15 cellular contexts compared by ENCODE assay signal in the genomic region with DNA sequence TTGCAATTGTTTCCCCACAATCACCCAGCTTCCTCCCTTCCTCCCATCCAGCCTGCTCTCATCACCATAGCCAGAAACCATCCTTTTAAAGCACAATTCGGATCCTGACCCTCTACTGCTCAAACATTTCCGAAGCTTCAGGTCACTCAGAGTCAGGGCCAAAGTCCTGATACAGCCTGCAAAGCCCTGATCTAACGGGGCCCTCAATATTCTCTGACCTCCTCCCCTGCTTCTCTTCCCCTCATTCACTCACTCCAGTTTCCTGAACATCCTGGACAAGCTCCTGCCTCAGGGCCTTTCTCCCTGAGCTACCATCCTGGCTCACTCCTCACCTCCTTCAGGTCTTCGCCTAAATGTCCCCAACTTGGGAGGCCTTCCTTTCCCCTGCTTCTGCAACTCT. TPM values are rescaled to one million over a fixed set of nuclear protein-coding genes. Genes with fewer than 3 reads are reported as not detected.
DNase-seq lines count a peak whose midpoint lies in the region; ATAC-seq and TF ChIP-seq lines count a peak whose summit lies in the region.
"Had no signal": no experiment of that assay in that cellular context is flagged by ENCODE, and none has a peak within 500 bp of the region (broad histone marks: within the 10 kb centered on the region; RNA-seq: fewer than 3 reads in every experiment).

No MANE protein-coding gene starts in this region.

- peaks cover 0 to 11% of the 10 kb centered on the region in 2 donors for H3K36me3 Mint-ChIP-seq in CD4-positive, alpha-beta memory T cell
- peaks cover 10% of the 10 kb centered on the region for H3K36me3 Mint-ChIP-seq in endothelial cell (ENCODE audit: low read depth, unreplicated experiment)
- H3K36me3 Mint-ChIP-seq in natural killer cell treated with Interleukin-12 subunit alpha and Interleukin-12 subunit beta and Interleukin-15 and Interleukin-18, amount 100 ng/mL, for 72 hours, result no peaks in the 10 kb centered on the region
- H3K36me3 Mint-ChIP-seq in CD8-positive, alpha-beta memory T cell, result peaks cover 0 to 4% (median 2%) of the 10 kb centered on the region in 3 donors
- H3K36me3 Mint-ChIP-seq in activated T-cell treated with anti-CD3 and anti-CD28 coated beads, Interleukin-2, amount 50 U/mL, for 72 hours (ENCODE audit: insufficient read depth in 2 of 2), result peaks cover 1 to 5% of the 10 kb centered on the region in 2 donors

- H3K9me3 ChIP-seq in CD4-positive, alpha-beta memory T cell (ENCODE audit: control insufficient read depth in 1 of 2, low read length in 2 of 2), result no peaks in the 10 kb centered on the region
- H3K9me3 ChIP-seq in HUES6 (ENCODE audit: control insufficient read depth, insufficient read depth, low read depth, low read length) (no peaks in the 10 kb centered on the region), breast epithelium (no peaks in the 10 kb centered on the region)
- no peaks in the 10 kb centered on the region for H3K9me3 ChIP-seq in CD8-positive, alpha-beta memory T cell (ENCODE audit: low read length)
- H3K9me3 ChIP-seq: mucosa of descending colon had no signal

- no peak overlapping the region for H3K4me3 Mint-ChIP-seq in CD4-positive, alpha-beta memory T cell
- peak overlapping the region; percentile 76 for H3K4me3 Mint-ChIP-seq in endothelial cell (ENCODE audit: unreplicated experiment)
- no peak overlapping the region for H3K4me3 Mint-ChIP-seq in natural killer cell treated with Interleukin-12 subunit alpha and Interleukin-12 subunit beta and Interleukin-15 and Interleukin-18, amount 100 ng/mL, for 72 hours
- H3K4me3 Mint-ChIP-seq in CD8-positive, alpha-beta memory T cell, result no peak overlapping the region
- no peak overlapping the region for H3K4me3 Mint-ChIP-seq in activated T-cell treated with anti-CD3 and anti-CD28 coated beads, Interleukin-2, amount 50 U/mL, for 72 hours

- no peak for DNase-seq in CD4-positive, alpha-beta memory T cell
- DNase-seq in endothelial cell (ENCODE audit: low spot score) (no peak), breast epithelium (ENCODE audit: low spot score in 2 of 2) (no peak)
- no peak for DNase-seq in natural killer cell treated with Interleukin-12 subunit alpha and Interleukin-12 subunit beta and Interleukin-15 and Interleukin-18, amount 100 ng/mL, for 72 hours (ENCODE audit: low spot score)
- no peak for DNase-seq in CD8-positive, alpha-beta memory T cell
- no peak for DNase-seq in activated T-cell treated with anti-CD3 and anti-CD28 coated beads, Interleukin-2, amount 50 U/mL, for 72 hours
- DNase-seq in stimulated activated CD4-positive, alpha-beta T cell treated with anti-CD3 and anti-CD28 coated beads, Interleukin-15, amount 100 ng/mL, for 24 hours, result no peak
- DNase-seq: activated CD4-positive, alpha-beta T cell treated with anti-CD3 and anti-CD28 coated beads for 48 hours; activated gamma-delta T cell; brain microvascular endothelial cell; mucosa of descending colon; NCI-H2081 treated with DMSO at 0.1 percent for 48 hours; stimulated activated CD4-positive, alpha-beta T cell treated with anti-CD3 and anti-CD28 coated beads, Interleukin-1b, Interleukin-23, amount 100 ng/mL, for 48 hours; T1000 had no signal

- intact Hi-C loops in CD4-positive, alpha-beta memory T cell (cut with micrococcal nuclease), result no loop called here
- intact Hi-C loops in breast epithelium (cut with DNase I; ENCODE audit: low total_unique reads), result no loop called here

- H3K9me3 Mint-ChIP-seq in CD4-positive, alpha-beta memory T cell, result no peaks in the 10 kb centered on the region
- H3K9me3 Mint-ChIP-seq in endothelial cell (ENCODE audit: unreplicated experiment), result no peaks in the 10 kb centered on the region
- H3K9me3 Mint-ChIP-seq in natural killer cell treated with Interleukin-12 subunit alpha and Interleukin-12 subunit beta and Interleukin-15 and Interleukin-18, amount 100 ng/mL, for 72 hours, result no peaks in the 10 kb centered on the region
- H3K9me3 Mint-ChIP-seq in CD8-positive, alpha-beta memory T cell, result no peaks in the 10 kb centered on the region
- H3K9me3 Mint-ChIP-seq in activated T-cell treated with anti-CD3 and anti-CD28 coated beads, Interleukin-2, amount 50 U/mL, for 72 hours, result no peaks in the 10 kb centered on the region

- H3K9ac ChIP-seq in HUES6 (ENCODE audit: low read length), result peak overlapping the region; percentile 92

- no peak overlapping the region for H3K4me3 ChIP-seq in CD4-positive, alpha-beta memory T cell (ENCODE audit: low read length in 2 of 2)
- H3K4me3 ChIP-seq in HUES6 (ENCODE audit: low read depth, low read length) (peak overlapping the region; percentile 40; the same call in 1 of the 2 replicates), breast epithelium (no peak overlapping the region)
- H3K4me3 ChIP-seq in CD8-positive, alpha-beta memory T cell (ENCODE audit: low read length), result no peak overlapping the region
- H3K4me3 ChIP-seq: mucosa of descending colon had no signal

- H3K27me3 Mint-ChIP-seq in CD4-positive, alpha-beta memory T cell, result no peaks in the 10 kb centered on the region
- peaks cover 7% of the 10 kb centered on the region for H3K27me3 Mint-ChIP-seq in endothelial cell (ENCODE audit: unreplicated experiment)
- no peaks in the 10 kb centered on the region for H3K27me3 Mint-ChIP-seq in natural killer cell treated with Interleukin-12 subunit alpha and Interleukin-12 subunit beta and Interleukin-15 and Interleukin-18, amount 100 ng/mL, for 72 hours
- peaks cover 0 to 2% of the 10 kb centered on the region in 2 donors for H3K27me3 Mint-ChIP-seq in CD8-positive, alpha-beta memory T cell
- no peaks in the 10 kb centered on the region for H3K27me3 Mint-ChIP-seq in activated T-cell treated with anti-CD3 and anti-CD28 coated beads, Interleukin-2, amount 50 U/mL, for 72 hours (ENCODE audit: low read depth)

- no peak for TF ChIP-seq POLR2A in breast epithelium (IDR thresholded peaks at IDR 0.05)

- H3K4me1 Mint-ChIP-seq in CD4-positive, alpha-beta memory T cell, result peaks cover 31 to 54% (median 39%) of the 10 kb centered on the region in 4 donors
- peaks cover 60% of the 10 kb centered on the region for H3K4me1 Mint-ChIP-seq in endothelial cell (ENCODE audit: unreplicated experiment)
- H3K4me1 Mint-ChIP-seq in natural killer cell treated with Interleukin-12 subunit alpha and Interleukin-12 subunit beta and Interleukin-15 and Interleukin-18, amount 100 ng/mL, for 72 hours (ENCODE audit: low read depth in 2 of 2), result peaks cover 30 to 39% of the 10 kb centered on the region in 2 donors
- peaks cover 36 to 44% (median 37%) of the 10 kb centered on the region in 3 donors for H3K4me1 Mint-ChIP-seq in CD8-positive, alpha-beta memory T cell
- peaks cover 50% of the 10 kb centered on the region for H3K4me1 Mint-ChIP-seq in activated T-cell treated with anti-CD3 and anti-CD28 coated beads, Interleukin-2, amount 50 U/mL, for 72 hours (ENCODE audit: low read depth)

- CTCF ChIA-PET in CD4-positive, alpha-beta memory T cell (lab: Charles Lee; ENCODE audit: partially characterized antibody), result interaction anchor here (1.1 to 3.3 kb wide), 3 partner anchors 16 to 28 kb away, joined by 5 to 18 read pairs (median 5); no protein-coding TSS in a partner anchor
- CTCF ChIA-PET in CD8-positive, alpha-beta memory T cell (lab: Charles Lee), result interaction anchor here (0.5 to 1.7 kb wide), 2 partner anchors 133 to 290 kb away, joined by 3 to 5 read pairs; no protein-coding TSS in a partner anchor

- peak overlapping the region in 5 of 7 donors; percentile 31 to 96 (median 89) for H3K27ac Mint-ChIP-seq in CD4-positive, alpha-beta memory T cell
- H3K27ac Mint-ChIP-seq in endothelial cell (ENCODE audit: unreplicated experiment), result peak overlapping the region; percentile 95
- peak overlapping the region; percentile 88 to 95 for H3K27ac Mint-ChIP-seq in natural killer cell treated with Interleukin-12 subunit alpha and Interleukin-12 subunit beta and Interleukin-15 and Interleukin-18, amount 100 ng/mL, for 72 hours
- H3K27ac Mint-ChIP-seq in CD8-positive, alpha-beta memory T cell, result peak overlapping the region in 3 of 8 donors; percentile 53 to 87 (median 58)
- H3K27ac Mint-ChIP-seq in activated T-cell treated with anti-CD3 and anti-CD28 coated beads, Interleukin-2, amount 50 U/mL, for 72 hours, result no peak overlapping the region

- H3K4me1 ChIP-seq in CD4-positive, alpha-beta memory T cell (ENCODE audit: insufficient read depth, low read length), result peaks cover 33% of the 10 kb centered on the region
- peaks cover 72% of the 10 kb centered on the region for H3K4me1 ChIP-seq in HUES6 (ENCODE audit: control insufficient read depth, insufficient read depth, low read length)
- H3K4me1 ChIP-seq in CD8-positive, alpha-beta memory T cell (ENCODE audit: insufficient read depth, low read length), result peaks cover 39% of the 10 kb centered on the region
- no peaks in the 10 kb centered on the region for H3K4me1 ChIP-seq in breast epithelium

- POLR2A ChIA-PET in CD4-positive, alpha-beta memory T cell (lab: Charles Lee; ENCODE audit: partially characterized antibody), result interaction anchor here (1.1 to 2.8 kb wide), 2 partner anchors 16 to 29 kb away, joined by 3 to 24 read pairs; no protein-coding TSS in a partner anchor
- POLR2A ChIA-PET in CD8-positive, alpha-beta memory T cell (lab: Charles Lee), result no interaction called here

- ATAC-seq in natural killer cell treated with Interleukin-12 subunit alpha and Interleukin-12 subunit beta and Interleukin-15 and Interleukin-18, amount 100 ng/mL, for 72 hours, result no peak
- ATAC-seq in activated T-cell treated with anti-CD3 and anti-CD28 coated beads, Interleukin-2, amount 50 U/mL, for 72 hours (replicated peaks in 1 of 2), result no peak
- ATAC-seq: mucosa of descending colon had no signal

- H3K27ac ChIP-seq in CD4-positive, alpha-beta memory T cell (ENCODE audit: low read depth, low read length), result no peak overlapping the region
- peak overlapping the region; percentile 77 for H3K27ac ChIP-seq in HUES6 (ENCODE audit: low read depth, low read length)
- H3K27ac ChIP-seq in CD8-positive, alpha-beta memory T cell (ENCODE audit: low read depth, low read length), result no peak overlapping the region
- H3K27ac ChIP-seq in breast epithelium, result peak overlapping the region in 1 of 2 donors; percentile 0
- H3K27ac ChIP-seq: brain microvascular endothelial cell had no signal

- no peaks in the 10 kb centered on the region for H3K27me3 ChIP-seq in CD4-positive, alpha-beta memory T cell (ENCODE audit: insufficient read depth, low read length)
- H3K27me3 ChIP-seq in HUES6 (ENCODE audit: control insufficient read depth, insufficient read depth, low read length), result no peaks in the 10 kb centered on the region
- no peaks in the 10 kb centered on the region for H3K27me3 ChIP-seq in CD8-positive, alpha-beta memory T cell (ENCODE audit: insufficient read depth, low read length, poor library complexity, severe bottlenecking)
- H3K27me3 ChIP-seq in breast epithelium, result peaks cover 0 to 4% of the 10 kb centered on the region in 2 donors
- H3K27me3 ChIP-seq: brain microvascular endothelial cell had no signal

- no peaks in the 10 kb centered on the region for H3K36me3 ChIP-seq in CD4-positive, alpha-beta memory T cell (ENCODE audit: insufficient read depth, low read length)
- H3K36me3 ChIP-seq in HUES6 (ENCODE audit: control insufficient read depth, insufficient read depth, low read length) (no peaks in the 10 kb centered on the region), breast epithelium (no peaks in the 10 kb centered on the region)
- H3K36me3 ChIP-seq in CD8-positive, alpha-beta memory T cell (ENCODE audit: insufficient read depth, low read length), result no peaks in the 10 kb centered on the region
- H3K36me3 ChIP-seq: brain microvascular endothelial cell had no signal

- no peak for TF ChIP-seq CTCF in endothelial cell (IDR thresholded peaks at IDR 0.05; ENCODE audit: unreplicated experiment)
- TF ChIP-seq CTCF in breast epithelium (IDR thresholded peaks at IDR 0.05), result no peak

RNA-seq across cellular contexts. Expression of a gene that starts 46.1 kb away (rescaled TPM):
- 10 to 100 TPM; 15.7 to 16.8 TPM for total RNA-seq in CD4-positive, alpha-beta memory T cell
- 1 to 10 TPM in 1 of 2 donors, under 1 TPM in 1; 0.77 to 3.3 TPM for polyA plus RNA-seq in CD4-positive, alpha-beta memory T cell
- total RNA-seq in endothelial cell (ENCODE audit: unreplicated experiment) (14.3 TPM), breast epithelium (1 to 10 TPM; 2.3 to 7.5 (median 2.4) TPM)
- 1 to 10 TPM; 2.0 to 3.1 TPM for total RNA-seq in natural killer cell treated with Interleukin-12 subunit alpha and Interleukin-12 subunit beta and Interleukin-15 and Interleukin-18, amount 100 ng/mL, for 72 hours
- total RNA-seq in CD8-positive, alpha-beta memory T cell, result 1 to 10 TPM; 5.1 to 6.1 TPM
- 1.8 TPM for polyA plus RNA-seq in CD8-positive, alpha-beta memory T cell
- total RNA-seq in activated T-cell treated with anti-CD3 and anti-CD28 coated beads, Interleukin-2, amount 50 U/mL, for 72 hours, result 10 to 100 TPM; 14.1 to 18.1 TPM
